Comparison of ENCODE assay signal across 11 cellular contexts in genomic region chr20:34560141-34560523, GRCh38. TPM values are rescaled to one million over a fixed set of nuclear protein-coding genes. Genes with fewer than 3 reads are reported as not detected.
DNase-seq lines count a peak whose midpoint lies in the region; ATAC-seq and TF ChIP-seq lines count a peak whose summit lies in the region.
"Had no signal": no experiment of that assay in that cellular context is flagged by ENCODE, and none has a peak within 500 bp of the region (broad histone marks: within the 10 kb centered on the region; RNA-seq: fewer than 3 reads in every experiment).

No MANE protein-coding gene starts in this region.

- H3K27ac Mint-ChIP-seq in CD8-positive, alpha-beta T cell, result peak overlapping the region; percentile 83
- H3K27ac Mint-ChIP-seq in activated CD4-positive, alpha-beta memory T cell treated with anti-CD3 and anti-CD28 coated beads, Interleukin-2, amount 10 ng/mL, durations not matched to agents 7 days and 5 days, result no peak overlapping the region

- TF ChIP-seq CTCF in CD8-positive, alpha-beta T cell (IDR thresholded peaks at IDR 0.05), result no peak
- no peak for TF ChIP-seq CTCF in foreskin fibroblast (IDR thresholded peaks at IDR 0.05; ENCODE audit: low read depth, low read length)

- H3K4me1 Mint-ChIP-seq in CD8-positive, alpha-beta T cell (ENCODE audit: low read depth), result peaks cover 12% of the 10 kb centered on the region
- H3K4me1 Mint-ChIP-seq in activated CD4-positive, alpha-beta memory T cell treated with anti-CD3 and anti-CD28 coated beads, Interleukin-2, amount 10 ng/mL, durations not matched to agents 7 days and 5 days, result peaks cover 18% of the 10 kb centered on the region

- ATAC-seq in CD8-positive, alpha-beta T cell, result no peak
- ATAC-seq in GM18861 (IDR thresholded peaks at IDR 0.05; ENCODE audit: unreplicated experiment), result no peak

- intact Hi-C loops in CD8-positive, alpha-beta T cell (cut with DNase I, micrococcal nuclease), result no loop called here

- CTCF ChIA-PET in CD8-positive, alpha-beta T cell (lab: Charles Lee), result interaction anchor here (0.6 to 1.2 kb wide), 2 partner anchors 242 to 248 kb away, joined by 3 read pairs; no protein-coding TSS in a partner anchor
- CTCF ChIA-PET in activated CD4-positive, alpha-beta memory T cell treated with anti-CD3 and anti-CD28 coated beads, Interleukin-2, amount 10 ng/mL, durations not matched to agents 7 days and 5 days (lab: Charles Lee), result no interaction called here

- H3K4me3 ChIP-seq in CD8-positive, alpha-beta T cell (ENCODE audit: low read depth, low read length), result no peak overlapping the region
- H3K4me3 ChIP-seq in foreskin fibroblast (ENCODE audit: low read depth in 1 of 2, low read length in 2 of 2), result no peak overlapping the region

- H3K4me1 ChIP-seq in CD8-positive, alpha-beta T cell (ENCODE audit: insufficient read depth, low read length), result peaks cover 8% of the 10 kb centered on the region

- no peak overlapping the region for H3K27ac ChIP-seq in CD8-positive, alpha-beta T cell (ENCODE audit: low read depth, low read length)
- H3K27ac ChIP-seq in layer of hippocampus (ENCODE audit: low read depth, low read length), result peak overlapping the region; percentile 84

- H3K9me3 Mint-ChIP-seq in CD8-positive, alpha-beta T cell, result no peaks in the 10 kb centered on the region
- no peaks in the 10 kb centered on the region for H3K9me3 Mint-ChIP-seq in activated CD4-positive, alpha-beta memory T cell treated with anti-CD3 and anti-CD28 coated beads, Interleukin-2, amount 10 ng/mL, durations not matched to agents 7 days and 5 days

- peak overlapping the region; percentile 76 for H3K4me3 Mint-ChIP-seq in CD8-positive, alpha-beta T cell
- peak overlapping the region; percentile 59 for H3K4me3 Mint-ChIP-seq in activated CD4-positive, alpha-beta memory T cell treated with anti-CD3 and anti-CD28 coated beads, Interleukin-2, amount 10 ng/mL, durations not matched to agents 7 days and 5 days

- POLR2A ChIA-PET in CD8-positive, alpha-beta T cell (lab: Charles Lee), result interaction anchor here (1.2 kb wide), 1 partner anchor 43 kb away, joined by 3 read pairs; no protein-coding TSS in a partner anchor
- POLR2A ChIA-PET in activated CD4-positive, alpha-beta memory T cell treated with anti-CD3 and anti-CD28 coated beads, Interleukin-2, amount 10 ng/mL, durations not matched to agents 7 days and 5 days (lab: Charles Lee), result interaction anchor here (2.8 kb wide), 1 partner anchor 19 kb away, joined by 9 read pairs; no protein-coding TSS in a partner anchor

- no peaks in the 10 kb centered on the region for H3K9me3 ChIP-seq in CD8-positive, alpha-beta T cell (ENCODE audit: low read length)

- DNase-seq in CD8-positive, alpha-beta T cell, result no peak
- no peak for DNase-seq in activated CD4-positive, alpha-beta memory T cell treated with anti-CD3 and anti-CD28 coated beads, Interleukin-2, amount 10 ng/mL, durations not matched to agents 7 days and 5 days
- DNase-seq in putamen (ENCODE audit: low spot score) (peak; percentile 66), foreskin fibroblast (no peak), NCI-H1930 (lab: John Stamatoyannopoulos, UW) (no peak), SW480 (ENCODE audit: low spot score) (no peak)
- DNase-seq: COR-L47, NCI-H524 treated with DMSO at 0.1 percent for 48 hours, SHP77 had no signal

- peaks cover 2% of the 10 kb centered on the region for H3K36me3 Mint-ChIP-seq in CD8-positive, alpha-beta T cell
- no peaks in the 10 kb centered on the region for H3K36me3 Mint-ChIP-seq in activated CD4-positive, alpha-beta memory T cell treated with anti-CD3 and anti-CD28 coated beads, Interleukin-2, amount 10 ng/mL, durations not matched to agents 7 days and 5 days (ENCODE audit: low read depth)

- H3K27me3 ChIP-seq in CD8-positive, alpha-beta T cell (ENCODE audit: insufficient read depth, low read length), result no peaks in the 10 kb centered on the region
- H3K27me3 ChIP-seq in layer of hippocampus (ENCODE audit: control insufficient read depth, insufficient read depth, low read length), result no peaks in the 10 kb centered on the region

- H3K27me3 Mint-ChIP-seq in CD8-positive, alpha-beta T cell (ENCODE audit: low read depth), result no peaks in the 10 kb centered on the region
- H3K27me3 Mint-ChIP-seq in activated CD4-positive, alpha-beta memory T cell treated with anti-CD3 and anti-CD28 coated beads, Interleukin-2, amount 10 ng/mL, durations not matched to agents 7 days and 5 days, result no peaks in the 10 kb centered on the region

- no peaks in the 10 kb centered on the region for H3K36me3 ChIP-seq in CD8-positive, alpha-beta T cell (ENCODE audit: insufficient read depth, low read length)

RNA-seq across cellular contexts. Expression of gene MAP1LC3A, which starts 1.6 kb away (rescaled TPM):
- 10 to 100 TPM; 19.4 to 22.4 TPM for total RNA-seq in CD8-positive, alpha-beta T cell
- 10 to 100 TPM in 1 of 2 experiments, 1 to 10 TPM in 1; 8.9 to 10.5 TPM for total RNA-seq in activated CD4-positive, alpha-beta memory T cell treated with anti-CD3 and anti-CD28 coated beads, Interleukin-2, amount 10 ng/mL, durations not matched to agents 7 days and 5 days

RNA-seq across cellular contexts. Expression of gene DYNLRB1, which starts 43.9 kb away (rescaled TPM):
- 10 to 100 TPM; 34.9 to 38.0 TPM for total RNA-seq in CD8-positive, alpha-beta T cell
- total RNA-seq in activated CD4-positive, alpha-beta memory T cell treated with anti-CD3 and anti-CD28 coated beads, Interleukin-2, amount 10 ng/mL, durations not matched to agents 7 days and 5 days, result 100 to 1,000 TPM; 107 to 109 TPM
